In the genomic region with DNA sequence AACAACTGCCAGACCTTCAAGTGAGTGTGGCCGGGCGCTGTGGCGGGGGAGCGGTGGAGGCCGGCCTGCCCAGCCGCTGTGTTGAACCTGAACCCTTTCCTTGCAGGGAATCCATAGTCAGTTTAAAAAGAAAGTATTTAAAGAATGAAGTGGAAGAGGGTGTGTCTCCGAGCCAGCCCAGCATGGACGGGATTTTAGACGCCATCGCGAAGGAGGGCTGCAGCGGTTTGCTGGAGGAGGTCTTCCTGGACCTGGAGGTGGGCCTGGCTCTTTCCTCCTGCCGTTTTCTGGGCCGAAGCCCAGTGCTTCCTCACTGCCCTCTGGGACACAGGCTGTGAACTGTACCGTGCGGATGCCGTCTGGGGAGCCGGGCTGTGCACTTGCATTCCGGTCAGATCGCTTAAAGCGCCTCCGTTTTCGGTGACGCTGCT, we compare ENCODE assay signal across 22 cellular contexts. TPM values are rescaled to one million over a fixed set of nuclear protein-coding genes. Genes with fewer than 3 reads are reported as not detected.
DNase-seq lines count a peak whose midpoint lies in the region; ATAC-seq and TF ChIP-seq lines count a peak whose summit lies in the region.
"Had no signal": no experiment of that assay in that cellular context is flagged by ENCODE, and none has a peak within 500 bp of the region (broad histone marks: within the 10 kb centered on the region; RNA-seq: fewer than 3 reads in every experiment).

No MANE protein-coding gene starts in this region.

- peaks cover 72% of the 10 kb centered on the region for H3K36me3 Mint-ChIP-seq in activated CD4-positive, alpha-beta T cell treated with anti-CD3 and anti-CD28 coated beads for 36 hours (ENCODE audit: low read depth)
- peaks cover 68% of the 10 kb centered on the region for H3K36me3 Mint-ChIP-seq in CD4-positive, alpha-beta T cell (ENCODE audit: low read depth)
- peaks cover 41% of the 10 kb centered on the region for H3K36me3 Mint-ChIP-seq in activated naive CD8-positive, alpha-beta T cell treated with anti-CD3 and anti-CD28 coated beads, Interleukin-2, amount 10 ng/mL, durations not matched to agents 7 days and 5 days
- H3K36me3 Mint-ChIP-seq in naive thymus-derived CD8-positive, alpha-beta T cell: peaks cover 6 to 55% (median 15%) of the 10 kb centered on the region in 3 donors

- no peak overlapping the region for H3K4me3 Mint-ChIP-seq in activated CD4-positive, alpha-beta T cell treated with anti-CD3 and anti-CD28 coated beads for 36 hours
- no peak overlapping the region for H3K4me3 Mint-ChIP-seq in CD4-positive, alpha-beta T cell
- no peak overlapping the region for H3K4me3 Mint-ChIP-seq in activated naive CD8-positive, alpha-beta T cell treated with anti-CD3 and anti-CD28 coated beads, Interleukin-2, amount 10 ng/mL, durations not matched to agents 7 days and 5 days
- H3K4me3 Mint-ChIP-seq in naive thymus-derived CD8-positive, alpha-beta T cell: no peak overlapping the region

- no peak for ATAC-seq in activated CD4-positive, alpha-beta T cell treated with anti-CD3 and anti-CD28 coated beads for 36 hours
- ATAC-seq in CD4-positive, alpha-beta T cell (ENCODE audit: poor library complexity): no peak
- no peak for ATAC-seq in activated naive CD8-positive, alpha-beta T cell treated with anti-CD3 and anti-CD28 coated beads, Interleukin-2, amount 10 ng/mL, durations not matched to agents 7 days and 5 days (ENCODE audit: low read depth)
- no peak for ATAC-seq in naive thymus-derived CD8-positive, alpha-beta T cell
- ATAC-seq in HG03045 (IDR thresholded peaks at IDR 0.05; ENCODE audit: unreplicated experiment): no peak
- ATAC-seq: lower lobe of right lung; stimulated activated naive CD8-positive, alpha-beta T cell treated with anti-CD3 and anti-CD28 coated beads, Interleukin-15, amount 100 ng/mL, for 72 hours had no signal

- H4K20me1 ChIP-seq in mammary epithelial cell (ENCODE audit: insufficient read depth, low read length): no peaks in the 10 kb centered on the region

- dilution Hi-C loops in mammary epithelial cell (cut with HindIII; ENCODE audit: low sequenced_read_pairs): no loop called here

- peak overlapping the region; percentile 82 for H3K27ac Mint-ChIP-seq in activated CD4-positive, alpha-beta T cell treated with anti-CD3 and anti-CD28 coated beads for 36 hours
- H3K27ac Mint-ChIP-seq in CD4-positive, alpha-beta T cell: peak overlapping the region; percentile 94
- no peak overlapping the region for H3K27ac Mint-ChIP-seq in activated naive CD8-positive, alpha-beta T cell treated with anti-CD3 and anti-CD28 coated beads, Interleukin-2, amount 10 ng/mL, durations not matched to agents 7 days and 5 days
- peak overlapping the region in 9 of 10 donors; percentile 26 to 97 (median 80) for H3K27ac Mint-ChIP-seq in naive thymus-derived CD8-positive, alpha-beta T cell

- peaks cover 65% of the 10 kb centered on the region for H3K4me1 Mint-ChIP-seq in activated CD4-positive, alpha-beta T cell treated with anti-CD3 and anti-CD28 coated beads for 36 hours
- peaks cover 11% of the 10 kb centered on the region for H3K4me1 Mint-ChIP-seq in CD4-positive, alpha-beta T cell (ENCODE audit: low read depth)
- peaks cover 32% of the 10 kb centered on the region for H3K4me1 Mint-ChIP-seq in activated naive CD8-positive, alpha-beta T cell treated with anti-CD3 and anti-CD28 coated beads, Interleukin-2, amount 10 ng/mL, durations not matched to agents 7 days and 5 days
- H3K4me1 Mint-ChIP-seq in naive thymus-derived CD8-positive, alpha-beta T cell: peaks cover 13 to 27% (median 21%) of the 10 kb centered on the region in 4 donors

- in situ Hi-C loops in mammary epithelial cell (cut with MboI; ENCODE audit: low sequenced_read_pairs in 2 of 2): no loop called here

- BruUV-seq in mammary epithelial cell (replicated peaks; lab: Mats Ljungman, UMichigan): no TSS peak

- H3K4me2 ChIP-seq in mammary epithelial cell (ENCODE audit: insufficient read depth, low read depth, low read length): no peak overlapping the region
- H3K4me2 ChIP-seq: KMS-11 had no signal

- H3K9me3 Mint-ChIP-seq in activated CD4-positive, alpha-beta T cell treated with anti-CD3 and anti-CD28 coated beads for 36 hours (ENCODE audit: low read depth): no peaks in the 10 kb centered on the region
- H3K9me3 Mint-ChIP-seq in CD4-positive, alpha-beta T cell: no peaks in the 10 kb centered on the region
- no peaks in the 10 kb centered on the region for H3K9me3 Mint-ChIP-seq in activated naive CD8-positive, alpha-beta T cell treated with anti-CD3 and anti-CD28 coated beads, Interleukin-2, amount 10 ng/mL, durations not matched to agents 7 days and 5 days
- H3K9me3 Mint-ChIP-seq in naive thymus-derived CD8-positive, alpha-beta T cell: no peaks in the 10 kb centered on the region
- H3K9me3 Mint-ChIP-seq: stimulated activated naive CD8-positive, alpha-beta T cell treated with anti-CD3 and anti-CD28 coated beads, Interleukin-15, amount 100 ng/mL, for 72 hours had no signal

- H3K9ac ChIP-seq in mammary epithelial cell (ENCODE audit: insufficient read depth, low read length): no peak overlapping the region
- H3K9ac ChIP-seq: GM23248, KMS-11 had no signal

- TF ChIP-seq CTCF in CD4-positive, alpha-beta T cell (IDR thresholded peaks at IDR 0.05): no peak
- no peak for TF ChIP-seq CTCF in mammary epithelial cell (conservative IDR thresholded peaks at IDR 0.05 in 1 of 2, IDR thresholded peaks at IDR 0.05 in 1 of 2; ENCODE audit: extremely low read depth in 1 of 2, insufficient read depth in 1 of 2, low read depth in 1 of 2, low read length in 2 of 2)

- no peak overlapping the region for H2AFZ ChIP-seq in mammary epithelial cell (ENCODE audit: low read depth, low read length)
- H2AFZ ChIP-seq: GM23248 had no signal

- intact Hi-C loops in activated CD4-positive, alpha-beta T cell treated with anti-CD3 and anti-CD28 coated beads for 36 hours (cut with DNase I, micrococcal nuclease): no loop called here
- intact Hi-C loops in CD4-positive, alpha-beta T cell (cut with DNase I, micrococcal nuclease): loop anchor here in 1 of 2 experiments (5.0 kb wide), 1 partner anchor 425 kb away; no protein-coding TSS in a partner anchor
- intact Hi-C loops in mammary epithelial cell (cut with micrococcal nuclease): no loop called here

- H3K4me3 ChIP-seq in mammary epithelial cell (replicated peaks in 1 of 3; ENCODE audit: insufficient read depth in 1 of 3, low read depth in 2 of 3, low read length in 3 of 3): no peak overlapping the region
- H3K4me3 ChIP-seq: GM23248, lower lobe of right lung had no signal

- no peaks in the 10 kb centered on the region for H3K9me3 ChIP-seq in CD4-positive, alpha-beta T cell (ENCODE audit: control insufficient read depth, low read length)
- no peaks in the 10 kb centered on the region for H3K9me3 ChIP-seq in mammary epithelial cell (replicated peaks; ENCODE audit: insufficient read depth, low read length)
- H3K9me3 ChIP-seq: lower lobe of right lung had no signal

- H3K27ac ChIP-seq in CD4-positive, alpha-beta T cell (ENCODE audit: low read depth, low read length): no peak overlapping the region
- H3K27ac ChIP-seq in mammary epithelial cell (ENCODE audit: insufficient read depth, low read depth, low read length): no peak overlapping the region
- H3K27ac ChIP-seq: GM23248, KMS-11, lower lobe of right lung had no signal

- POLR2A ChIA-PET in activated CD4-positive, alpha-beta T cell treated with anti-CD3 and anti-CD28 coated beads for 36 hours (lab: Charles Lee): no interaction called here
- POLR2A ChIA-PET in CD4-positive, alpha-beta T cell (lab: Charles Lee): no interaction called here
- POLR2A ChIA-PET in activated naive CD8-positive, alpha-beta T cell treated with anti-CD3 and anti-CD28 coated beads, Interleukin-2, amount 10 ng/mL, durations not matched to agents 7 days and 5 days (lab: Charles Lee): no interaction called here
- POLR2A ChIA-PET in naive thymus-derived CD8-positive, alpha-beta T cell (lab: Charles Lee): interaction anchor here (1.3 kb wide), 1 partner anchor 15 kb away, joined by 5 read pairs; no protein-coding TSS in a partner anchor

- DNase-seq in activated CD4-positive, alpha-beta T cell treated with anti-CD3 and anti-CD28 coated beads for 36 hours: peak; percentile 5
- DNase-seq in activated CD4-positive, alpha-beta T cell treated with anti-CD3 and anti-CD28 coated beads for 1 hour: no peak
- peak in 1 of 10 experiments; percentile 32 for DNase-seq in CD4-positive, alpha-beta T cell
- peak; percentile 23 for DNase-seq in activated naive CD8-positive, alpha-beta T cell treated with anti-CD3 and anti-CD28 coated beads, Interleukin-2, amount 10 ng/mL, durations not matched to agents 7 days and 5 days
- peak in 1 of 10 donors; percentile 47 for DNase-seq in naive thymus-derived CD8-positive, alpha-beta T cell
- DNase-seq in hypothalamus (lab: John Stamatoyannopoulos, UW) (no peak), mammary epithelial cell (no peak)
- DNase-seq: 8988T; activated CD4-positive, alpha-beta T cell treated with anti-CD3 and anti-CD28 coated beads for 48 hours; cerebellar nuclear complex; effector CD8-positive, alpha-beta T cell; GM23248; lower lobe of right lung; MV-4-11; NCI-H1694 treated with DMSO at 0.1 percent for 48 hours; NCI-H226; NK-92 treated with Interleukin-12 subunit alpha and Interleukin-12 subunit beta, amount 100 ng/mL, for 24 hours; stimulated activated CD4-positive, alpha-beta T cell treated with anti-CD3 and anti-CD28 coated beads, Interleukin-2, amount 100 ng/mL, for 24 hours; stimulated activated naive CD8-positive, alpha-beta T cell treated with anti-CD3 and anti-CD28 coated beads, Interleukin-15, amount 100 ng/mL, for 72 hours; T1000 had no signal

- whole genome bisulfite sequencing in mammary epithelial cell (ENCODE audit: low coverage, missing lambda C conversion rate): over 99% methylated on average over 16 of the region's 24 CpGs

- H3K4me1 ChIP-seq in mammary epithelial cell (ENCODE audit: insufficient read depth, low read length): peaks cover 17% of the 10 kb centered on the region
- H3K4me1 ChIP-seq: lower lobe of right lung had no signal

- H3K79me2 ChIP-seq in mammary epithelial cell (ENCODE audit: insufficient read depth, low read length): peaks cover 29% of the 10 kb centered on the region

- CTCF ChIA-PET in activated CD4-positive, alpha-beta T cell treated with anti-CD3 and anti-CD28 coated beads for 36 hours (lab: Charles Lee): no interaction called here
- CTCF ChIA-PET in CD4-positive, alpha-beta T cell (lab: Charles Lee): interaction anchor here (1.0 kb wide), 1 partner anchor 15 kb away, joined by 3 read pairs; no protein-coding TSS in a partner anchor
- CTCF ChIA-PET in mammary epithelial cell (lab: Charles Lee; ENCODE audit: low non-redundant PET): no interaction called here

- no peaks in the 10 kb centered on the region for H3K27me3 Mint-ChIP-seq in activated CD4-positive, alpha-beta T cell treated with anti-CD3 and anti-CD28 coated beads for 36 hours
- H3K27me3 Mint-ChIP-seq in CD4-positive, alpha-beta T cell: no peaks in the 10 kb centered on the region
- no peaks in the 10 kb centered on the region for H3K27me3 Mint-ChIP-seq in activated naive CD8-positive, alpha-beta T cell treated with anti-CD3 and anti-CD28 coated beads, Interleukin-2, amount 10 ng/mL, durations not matched to agents 7 days and 5 days
- no peaks in the 10 kb centered on the region for H3K27me3 Mint-ChIP-seq in naive thymus-derived CD8-positive, alpha-beta T cell
- H3K27me3 Mint-ChIP-seq: stimulated activated naive CD8-positive, alpha-beta T cell treated with anti-CD3 and anti-CD28 coated beads, Interleukin-15, amount 100 ng/mL, for 72 hours had no signal

- no peaks in the 10 kb centered on the region for H3K27me3 ChIP-seq in CD4-positive, alpha-beta T cell (ENCODE audit: control insufficient read depth, insufficient read depth, low read length)
- H3K27me3 ChIP-seq in mammary epithelial cell (ENCODE audit: insufficient read depth, low read length): no peaks in the 10 kb centered on the region

- H3K36me3 ChIP-seq in mammary epithelial cell (ENCODE audit: insufficient read depth, low read length): peaks cover 6% of the 10 kb centered on the region

RNA-seq across cellular contexts. Expression of gene EXOC3, which starts 19.1 kb away (rescaled TPM):
- 10 to 100 TPM; 49.7 to 62.7 TPM for total RNA-seq in activated CD4-positive, alpha-beta T cell treated with anti-CD3 and anti-CD28 coated beads for 36 hours
- 10 to 100 TPM; 82.4 to 84.1 TPM for total RNA-seq in CD4-positive, alpha-beta T cell
- total RNA-seq in activated naive CD8-positive, alpha-beta T cell treated with anti-CD3 and anti-CD28 coated beads, Interleukin-2, amount 10 ng/mL, durations not matched to agents 7 days and 5 days: 10 to 100 TPM; 72.4 to 77.5 TPM
- 10 to 100 TPM; 93.3 to 99.5 TPM for total RNA-seq in naive thymus-derived CD8-positive, alpha-beta T cell
- polyA plus RNA-seq in naive thymus-derived CD8-positive, alpha-beta T cell: 10 to 100 TPM; 29.7 to 57.1 (median 42.5) TPM
- 10 to 100 TPM; 19.5 to 41.2 TPM for total RNA-seq in mammary epithelial cell
- 15.0 TPM for polyA plus RNA-seq in mammary epithelial cell
- 26.2 TPM for polyA minus RNA-seq in mammary epithelial cell

Comparison
In these comparisons a context has a peak if more than half of its experiments do, and no peak if none do; other contexts are left out.
1. DNase-seq: peak in activated CD4-positive, alpha-beta T cell treated with anti-CD3 and anti-CD28 coated beads for 36 hours (single experiment) and activated naive CD8-positive, alpha-beta T cell treated with anti-CD3 and anti-CD28 coated beads, Interleukin-2, amount 10 ng/mL, durations not matched to agents 7 days and 5 days (single experiment); none in activated CD4-positive, alpha-beta T cell treated with anti-CD3 and anti-CD28 coated beads for 1 hour (single experiment), hypothalamus (0 of 51) and mammary epithelial cell (single experiment).